ENCODE assay signal across 8 cellular contexts in the genomic region with DNA sequence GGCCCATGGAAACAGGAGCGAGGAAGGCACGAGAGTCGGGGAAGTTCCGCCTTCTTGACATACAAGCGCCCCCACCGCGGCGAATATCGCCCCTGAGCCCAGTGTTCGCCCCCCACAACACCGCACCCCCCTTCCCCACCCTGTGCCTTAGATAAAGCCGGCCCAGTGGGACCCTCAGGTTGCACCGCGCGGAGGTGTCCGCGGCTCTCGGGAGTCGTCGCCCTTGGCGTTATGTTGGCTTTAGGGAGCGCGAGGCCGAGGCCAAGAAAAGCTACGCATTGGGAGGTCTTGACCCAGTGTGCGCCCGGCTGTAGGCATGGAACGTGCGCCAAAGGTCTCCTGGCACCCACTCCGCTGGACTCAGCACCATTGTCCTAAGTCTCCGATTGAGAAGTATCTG. TPM values are rescaled to one million over a fixed set of nuclear protein-coding genes. Genes with fewer than 3 reads are reported as not detected.
A peak's percentile ranks its signal among the peaks of the same experiment; 100 is the strongest.
DNase-seq lines count a peak whose midpoint lies in the region; ATAC-seq and TF ChIP-seq lines count a peak whose summit lies in the region.

No MANE protein-coding gene starts in this region.

- H3K27ac ChIP-seq in CD4-positive, alpha-beta memory T cell (ENCODE audit: low read depth, low read length): peak overlapping the region; percentile 69
- peak overlapping the region; percentile 81 for H3K27ac ChIP-seq in parathyroid adenoma

- CTCF ChIA-PET in CD4-positive, alpha-beta memory T cell (lab: Charles Lee; ENCODE audit: partially characterized antibody): interaction anchor here (1.8 kb wide), 1 partner anchor 79 kb away, joined by 5 read pairs; a partner anchor contains a TSS
- CTCF ChIA-PET in activated CD8-positive, alpha-beta T cell treated with anti-CD3 and anti-CD28 coated beads for 36 hours (lab: Charles Lee): interaction anchor here (0.6 kb wide), 1 partner anchor 154 kb away, joined by 3 read pairs; no protein-coding TSS in a partner anchor

- H3K9me3 Mint-ChIP-seq in CD4-positive, alpha-beta memory T cell: peaks cover 10 to 41% (median 32%) of the 10 kb centered on the region in 8 donors
- peaks cover 39% of the 10 kb centered on the region for H3K9me3 Mint-ChIP-seq in activated CD8-positive, alpha-beta T cell treated with anti-CD3 and anti-CD28 coated beads for 36 hours

- peaks cover 0 to 13% of the 10 kb centered on the region in 2 donors for H3K9me3 ChIP-seq in CD4-positive, alpha-beta memory T cell (ENCODE audit: control insufficient read depth in 1 of 2, low read length in 2 of 2)
- peaks cover 3% of the 10 kb centered on the region for H3K9me3 ChIP-seq in parathyroid adenoma (ENCODE audit: control insufficient read depth, low read length)

- no peak overlapping the region for H3K9ac ChIP-seq in parathyroid adenoma

- peaks cover 12% of the 10 kb centered on the region for H3K36me3 ChIP-seq in CD4-positive, alpha-beta memory T cell (ENCODE audit: insufficient read depth, low read length)
- peaks cover 9% of the 10 kb centered on the region for H3K36me3 ChIP-seq in parathyroid adenoma (ENCODE audit: control insufficient read depth, insufficient read depth, low read length)

- POLR2A ChIA-PET in CD4-positive, alpha-beta memory T cell (lab: Charles Lee; ENCODE audit: partially characterized antibody): interaction anchor here (1.0 to 3.6 kb wide), 15 partner anchors 10 to 1051 kb away, joined by 3 to 18 read pairs (median 4); a partner anchor contains a TSS
- POLR2A ChIA-PET in activated CD8-positive, alpha-beta T cell treated with anti-CD3 and anti-CD28 coated beads for 36 hours (lab: Charles Lee): interaction anchor here (0.7 kb wide), 1 partner anchor 11 kb away, joined by 3 read pairs; a partner anchor contains a TSS

- peaks cover 12 to 30% (median 22%) of the 10 kb centered on the region in 4 donors for H3K4me1 Mint-ChIP-seq in CD4-positive, alpha-beta memory T cell
- H3K4me1 Mint-ChIP-seq in activated CD8-positive, alpha-beta T cell treated with anti-CD3 and anti-CD28 coated beads for 36 hours (ENCODE audit: low read depth): peaks cover 21% of the 10 kb centered on the region

- no peak for ATAC-seq in activated CD8-positive, alpha-beta T cell treated with anti-CD3 and anti-CD28 coated beads for 36 hours
- ATAC-seq in Right ventricle myocardium superior (ENCODE audit: poor library complexity) (peak; percentile 8), GM21390 (IDR thresholded peaks at IDR 0.05; ENCODE audit: unreplicated experiment) (no peak)

- no peaks in the 10 kb centered on the region for H3K27me3 ChIP-seq in CD4-positive, alpha-beta memory T cell (ENCODE audit: insufficient read depth, low read length)
- H3K27me3 ChIP-seq in parathyroid adenoma (ENCODE audit: control insufficient read depth, insufficient read depth, low read length): no peaks in the 10 kb centered on the region

- H2AFZ ChIP-seq in parathyroid adenoma: peak overlapping the region; percentile 89

- no peak for TF ChIP-seq CTCF in activated CD8-positive, alpha-beta T cell treated with anti-CD3 and anti-CD28 coated beads for 36 hours (IDR thresholded peaks at IDR 0.05)
- TF ChIP-seq CTCF in parathyroid adenoma (IDR thresholded peaks at IDR 0.05): no peak

- H3K4me3 Mint-ChIP-seq in CD4-positive, alpha-beta memory T cell: peak overlapping the region; percentile 87 to 97 (median 96)
- H3K4me3 Mint-ChIP-seq in activated CD8-positive, alpha-beta T cell treated with anti-CD3 and anti-CD28 coated beads for 36 hours: peak overlapping the region; percentile 81

- peaks cover 14% of the 10 kb centered on the region for H3K79me2 ChIP-seq in parathyroid adenoma

- peaks cover 37 to 40% of the 10 kb centered on the region in 2 donors for H3K36me3 Mint-ChIP-seq in CD4-positive, alpha-beta memory T cell
- H3K36me3 Mint-ChIP-seq in activated CD8-positive, alpha-beta T cell treated with anti-CD3 and anti-CD28 coated beads for 36 hours (ENCODE audit: low read depth): peaks cover 45% of the 10 kb centered on the region

- intact Hi-C loops in CD4-positive, alpha-beta memory T cell (cut with micrococcal nuclease): loop anchor here (1.0 to 2.0 kb wide), 11 partner anchors 11 to 114 kb away; a partner anchor contains a TSS
- intact Hi-C loops in activated CD8-positive, alpha-beta T cell treated with anti-CD3 and anti-CD28 coated beads for 36 hours (cut with micrococcal nuclease): no loop called here
- intact Hi-C loops in Right ventricle myocardium superior (cut with DNase I): no loop called here

- peak overlapping the region; percentile 92 for H3K4me2 ChIP-seq in parathyroid adenoma (ENCODE audit: low read length)

- peak overlapping the region; percentile 34 to 72 for H3K4me3 ChIP-seq in CD4-positive, alpha-beta memory T cell (ENCODE audit: low read length in 2 of 2)
- H3K4me3 ChIP-seq in parathyroid adenoma (ENCODE audit: low read depth, low read length): peak overlapping the region; percentile 88

- H3K27me3 Mint-ChIP-seq in CD4-positive, alpha-beta memory T cell: peaks cover 3 to 4% of the 10 kb centered on the region in 2 donors
- H3K27me3 Mint-ChIP-seq in activated CD8-positive, alpha-beta T cell treated with anti-CD3 and anti-CD28 coated beads for 36 hours: no peaks in the 10 kb centered on the region

- peaks cover 18% of the 10 kb centered on the region for H3K4me1 ChIP-seq in CD4-positive, alpha-beta memory T cell (ENCODE audit: insufficient read depth, low read length)
- H3K4me1 ChIP-seq in parathyroid adenoma: peaks cover 7% of the 10 kb centered on the region

- DNase-seq in CD4-positive, alpha-beta memory T cell: peak in 1 of 5 donors; percentile 3
- DNase-seq in activated CD8-positive, alpha-beta T cell treated with anti-CD3 and anti-CD28 coated beads for 36 hours: no peak
- no peak for DNase-seq in Right ventricle myocardium superior
- DNase-seq in NCI-H345 (lab: John Stamatoyannopoulos, UW): no peak
- no peak for DNase-seq in NCI-H345 treated with DMSO at 0.1 percent for 48 hours (lab: John Stamatoyannopoulos, UW; ENCODE audit: unreplicated experiment)
- DNase-seq in DMS153 (lab: John Stamatoyannopoulos, UW): no peak

- H3K27ac Mint-ChIP-seq in CD4-positive, alpha-beta memory T cell: peak overlapping the region; percentile 82 to 100 (median 99)
- H3K27ac Mint-ChIP-seq in activated CD8-positive, alpha-beta T cell treated with anti-CD3 and anti-CD28 coated beads for 36 hours: peak overlapping the region; percentile 90

RNA-seq across cellular contexts. Expression of a gene that starts 0.6 kb away (rescaled TPM):
- total RNA-seq in CD4-positive, alpha-beta memory T cell: 10 to 100 TPM in 1 of 2 experiments, 1 to 10 TPM in 1; 9.5 to 11.7 TPM
- polyA plus RNA-seq in CD4-positive, alpha-beta memory T cell: 1 to 10 TPM in 1 of 2 donors, under 1 TPM in 1; 0.43 to 1.8 TPM
- 1 to 10 TPM; 3.4 to 3.8 TPM for total RNA-seq in activated CD8-positive, alpha-beta T cell treated with anti-CD3 and anti-CD28 coated beads for 36 hours
- 4.6 TPM for total RNA-seq in Right ventricle myocardium superior

RNA-seq across cellular contexts. Expression of a gene that starts 10.9 kb away (rescaled TPM):
- total RNA-seq in CD4-positive, alpha-beta memory T cell: 10 to 100 TPM; 13.1 to 13.7 TPM
- 1 to 10 TPM; 1.2 to 1.5 TPM for polyA plus RNA-seq in CD4-positive, alpha-beta memory T cell
- 1 to 10 TPM; 7.6 to 8.2 TPM for total RNA-seq in activated CD8-positive, alpha-beta T cell treated with anti-CD3 and anti-CD28 coated beads for 36 hours
- 2.6 TPM for total RNA-seq in Right ventricle myocardium superior

RNA-seq across cellular contexts. Expression of a gene that starts 26.3 kb away (rescaled TPM):
- 10 to 100 TPM; 27.6 TPM for total RNA-seq in CD4-positive, alpha-beta memory T cell
- 10 to 100 TPM in 1 of 2 donors, 1 to 10 TPM in 1; 5.6 to 17.0 TPM for polyA plus RNA-seq in CD4-positive, alpha-beta memory T cell
- total RNA-seq in activated CD8-positive, alpha-beta T cell treated with anti-CD3 and anti-CD28 coated beads for 36 hours: 10 to 100 TPM in 1 of 2 experiments, 1 to 10 TPM in 1; 8.1 to 10.1 TPM
- total RNA-seq in Right ventricle myocardium superior: 5.1 TPM

RNA-seq across cellular contexts. Expression of a gene that starts 32.1 kb away (rescaled TPM):
- total RNA-seq in CD4-positive, alpha-beta memory T cell: 10 to 100 TPM; 10.3 to 10.7 TPM
- 1 to 10 TPM; 6.6 to 9.1 TPM for polyA plus RNA-seq in CD4-positive, alpha-beta memory T cell
- 10 to 100 TPM; 12.0 to 14.3 TPM for total RNA-seq in activated CD8-positive, alpha-beta T cell treated with anti-CD3 and anti-CD28 coated beads for 36 hours
- 16.1 TPM for total RNA-seq in Right ventricle myocardium superior

RNA-seq across cellular contexts. Expression of a gene that starts 35.6 kb away (rescaled TPM):
- total RNA-seq in CD4-positive, alpha-beta memory T cell: 10 to 100 TPM; 16.4 to 19.5 TPM
- 1 to 10 TPM; 1.4 to 5.5 TPM for polyA plus RNA-seq in CD4-positive, alpha-beta memory T cell
- total RNA-seq in activated CD8-positive, alpha-beta T cell treated with anti-CD3 and anti-CD28 coated beads for 36 hours: 1 to 10 TPM; 3.5 to 4.0 TPM
- total RNA-seq in Right ventricle myocardium superior: 4.6 TPM
